ENCODE assay signal across 17 cellular contexts in the genomic region with DNA sequence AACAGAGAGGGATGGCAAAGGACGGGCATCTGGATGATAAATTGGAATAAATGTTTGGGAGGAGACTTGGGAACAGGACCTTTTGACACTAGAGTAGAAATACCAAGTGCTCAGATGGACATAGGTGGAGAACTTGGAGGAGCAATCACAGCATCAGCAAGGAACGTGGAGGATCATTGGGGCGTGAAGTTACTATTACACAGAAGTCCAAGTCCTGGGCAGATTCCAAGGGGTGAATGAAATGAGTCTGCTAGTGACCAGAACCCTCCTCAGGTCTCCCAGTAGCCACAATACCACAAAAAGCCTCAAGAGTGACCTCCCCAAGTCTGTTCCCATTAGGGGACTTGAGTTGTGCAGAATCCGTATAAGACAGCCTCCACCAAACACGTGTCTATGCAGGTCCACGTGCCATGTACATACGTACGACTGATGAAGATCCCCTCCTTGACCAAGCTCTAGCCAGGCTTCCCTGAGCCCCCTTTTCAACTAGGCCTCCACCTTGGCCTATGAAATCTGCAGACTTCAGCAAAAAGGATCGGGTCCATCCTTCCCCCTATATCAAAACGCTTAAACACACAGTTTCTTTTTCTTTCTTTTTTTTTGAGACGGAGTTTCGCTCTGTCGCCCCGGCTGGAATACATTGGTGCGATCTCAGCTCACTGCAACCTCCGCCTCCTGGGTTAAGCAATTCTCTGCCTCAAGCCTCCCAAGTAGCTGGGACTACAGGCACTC. TPM values are rescaled to one million over a fixed set of nuclear protein-coding genes. Genes with fewer than 3 reads are reported as not detected.
A peak's percentile ranks its signal among the peaks of the same experiment; 100 is the strongest.
DNase-seq lines count a peak whose midpoint lies in the region; ATAC-seq, FAIRE-seq and TF ChIP-seq lines count a peak whose summit lies in the region.
"Had no signal": no experiment of that assay in that cellular context is flagged by ENCODE, and none has a peak within 500 bp of the region (broad histone marks: within the 10 kb centered on the region; RNA-seq: fewer than 3 reads in every experiment).

No MANE protein-coding gene starts in this region.

- no peak for TF ChIP-seq POLR2A in GM12891 (IDR thresholded peaks at IDR 0.05; ENCODE audit: low read depth, low read length)

- H3K9ac ChIP-seq in DND-41 (ENCODE audit: low read depth, low read length) = no peak overlapping the region

- H3K4me2 ChIP-seq in DND-41 (ENCODE audit: insufficient read depth, low read length) = peak overlapping the region; percentile 87

- POLR2A ChIA-PET in activated CD8-positive, alpha-beta T cell treated with anti-CD3 and anti-CD28 coated beads for 36 hours (lab: Charles Lee) = interaction anchor here (1.6 kb wide), 1 partner anchor 10 kb away, joined by 4 read pairs; no protein-coding TSS in a partner anchor
- POLR2A ChIA-PET in naive thymus-derived CD8-positive, alpha-beta T cell (lab: Charles Lee) = no interaction called here

- no peaks in the 10 kb centered on the region for H3K27me3 Mint-ChIP-seq in activated T-cell treated with anti-CD3 and anti-CD28 coated beads, Interleukin-2, amount 50 U/mL, for 72 hours (ENCODE audit: low read depth)
- H3K27me3 Mint-ChIP-seq in activated CD8-positive, alpha-beta T cell treated with anti-CD3 and anti-CD28 coated beads for 36 hours = no peaks in the 10 kb centered on the region
- H3K27me3 Mint-ChIP-seq in naive thymus-derived CD8-positive, alpha-beta T cell = no peaks in the 10 kb centered on the region

- no peak overlapping the region for H3K4me3 ChIP-seq in DND-41 (ENCODE audit: low read depth in 1 of 2, low read length in 2 of 2)

- DNase-seq in activated T-cell treated with anti-CD3 and anti-CD28 coated beads, Interleukin-2, amount 50 U/mL, for 72 hours = no peak
- no peak for DNase-seq in activated T-cell treated with anti-CD3 and anti-CD28 coated beads, Interleukin-2, amount 50 U/mL, for 1 hour
- DNase-seq in DND-41 = no peak
- no peak for DNase-seq in activated CD8-positive, alpha-beta T cell treated with anti-CD3 and anti-CD28 coated beads for 36 hours
- no peak for DNase-seq in naive thymus-derived CD8-positive, alpha-beta T cell
- no peak for DNase-seq in GF-D8 (lab: John Stamatoyannopoulos, UW)
- DNase-seq in GM12891 (ENCODE audit: insufficient read length, low spot score) = no peak
- DNase-seq in iPS-NIHi7 (ENCODE audit: extremely low spot score) = no peak
- DNase-seq: DMS153; foreskin fibroblast; left ventricle myocardium superior; NCI-H187; NCI-H446 treated with DMSO at 0.1 percent for 48 hours; psoas muscle; stimulated activated CD4-positive, alpha-beta T cell treated with anti-CD3 and anti-CD28 coated beads, Interleukin-12 subunit alpha, Interleukin-12 subunit beta, amount 100 ng/mL, for 4 hours had no signal

- peaks cover 43% of the 10 kb centered on the region for H3K79me2 ChIP-seq in DND-41 (ENCODE audit: insufficient read depth, low read length)

- CTCF ChIA-PET in activated CD8-positive, alpha-beta T cell treated with anti-CD3 and anti-CD28 coated beads for 36 hours (lab: Charles Lee) = interaction anchor here (1.2 to 2.3 kb wide), 2 partner anchors 12 to 14 kb away, joined by 3 to 12 read pairs; no protein-coding TSS in a partner anchor

- H3K9me3 Mint-ChIP-seq in activated T-cell treated with anti-CD3 and anti-CD28 coated beads, Interleukin-2, amount 50 U/mL, for 72 hours = no peaks in the 10 kb centered on the region
- no peaks in the 10 kb centered on the region for H3K9me3 Mint-ChIP-seq in activated CD8-positive, alpha-beta T cell treated with anti-CD3 and anti-CD28 coated beads for 36 hours
- no peaks in the 10 kb centered on the region for H3K9me3 Mint-ChIP-seq in naive thymus-derived CD8-positive, alpha-beta T cell

- H3K27ac ChIP-seq in DND-41 (ENCODE audit: low read length) = no peak overlapping the region
- H3K27ac ChIP-seq: psoas muscle, vagina had no signal

- H3K4me1 Mint-ChIP-seq in activated T-cell treated with anti-CD3 and anti-CD28 coated beads, Interleukin-2, amount 50 U/mL, for 72 hours (ENCODE audit: low read depth) = peaks cover 31% of the 10 kb centered on the region
- peaks cover 32% of the 10 kb centered on the region for H3K4me1 Mint-ChIP-seq in activated CD8-positive, alpha-beta T cell treated with anti-CD3 and anti-CD28 coated beads for 36 hours (ENCODE audit: low read depth)
- H3K4me1 Mint-ChIP-seq in naive thymus-derived CD8-positive, alpha-beta T cell = peaks cover 20 to 53% (median 52%) of the 10 kb centered on the region in 4 donors

- no peak for FAIRE-seq in GM12891 (lab: Jason Lieb, UNC)
- FAIRE-seq: endometrium had no signal

- no peak overlapping the region for H2AFZ ChIP-seq in DND-41 (ENCODE audit: low read depth, low read length)

- intact Hi-C loops in activated CD8-positive, alpha-beta T cell treated with anti-CD3 and anti-CD28 coated beads for 36 hours (cut with micrococcal nuclease) = no loop called here

- peaks cover 24% of the 10 kb centered on the region for H4K20me1 ChIP-seq in DND-41 (ENCODE audit: insufficient read depth, low read length)

- H3K4me1 ChIP-seq in DND-41 (ENCODE audit: insufficient read depth, low read length) = peaks cover 47% of the 10 kb centered on the region

- peaks cover under 1 to 3% of the 10 kb centered on the region in 2 donors for H3K36me3 Mint-ChIP-seq in activated T-cell treated with anti-CD3 and anti-CD28 coated beads, Interleukin-2, amount 50 U/mL, for 72 hours (ENCODE audit: insufficient read depth in 2 of 2)
- peaks cover 29% of the 10 kb centered on the region for H3K36me3 Mint-ChIP-seq in activated CD8-positive, alpha-beta T cell treated with anti-CD3 and anti-CD28 coated beads for 36 hours (ENCODE audit: low read depth)
- peaks cover 0 to 36% (median 6%) of the 10 kb centered on the region in 3 donors for H3K36me3 Mint-ChIP-seq in naive thymus-derived CD8-positive, alpha-beta T cell

- ATAC-seq in activated T-cell treated with anti-CD3 and anti-CD28 coated beads, Interleukin-2, amount 50 U/mL, for 72 hours (replicated peaks in 1 of 2) = no peak
- ATAC-seq in DND-41 (ENCODE audit: insufficient read depth, low read depth) = no peak
- no peak for ATAC-seq in activated CD8-positive, alpha-beta T cell treated with anti-CD3 and anti-CD28 coated beads for 36 hours
- no peak for ATAC-seq in naive thymus-derived CD8-positive, alpha-beta T cell
- ATAC-seq: left ventricle myocardium superior, psoas muscle had no signal

- no peak for TF ChIP-seq CTCF in DND-41 (IDR thresholded peaks at IDR 0.05; ENCODE audit: borderline replicate concordance, extremely low read depth, low read length, poor library complexity, severe bottlenecking)
- TF ChIP-seq CTCF in activated CD8-positive, alpha-beta T cell treated with anti-CD3 and anti-CD28 coated beads for 36 hours (IDR thresholded peaks at IDR 0.05) = no peak

- H3K27ac Mint-ChIP-seq in activated T-cell treated with anti-CD3 and anti-CD28 coated beads, Interleukin-2, amount 50 U/mL, for 72 hours = no peak overlapping the region
- H3K27ac Mint-ChIP-seq in activated CD8-positive, alpha-beta T cell treated with anti-CD3 and anti-CD28 coated beads for 36 hours = no peak overlapping the region
- peak overlapping the region in 4 of 10 donors; percentile 48 to 84 (median 74) for H3K27ac Mint-ChIP-seq in naive thymus-derived CD8-positive, alpha-beta T cell

- no peaks in the 10 kb centered on the region for H3K9me3 ChIP-seq in DND-41 (ENCODE audit: insufficient read depth, low read length, severe bottlenecking)
- H3K9me3 ChIP-seq: psoas muscle, vagina had no signal

- peak overlapping the region; percentile 84 to 85 for H3K4me3 Mint-ChIP-seq in activated T-cell treated with anti-CD3 and anti-CD28 coated beads, Interleukin-2, amount 50 U/mL, for 72 hours
- H3K4me3 Mint-ChIP-seq in activated CD8-positive, alpha-beta T cell treated with anti-CD3 and anti-CD28 coated beads for 36 hours = peak overlapping the region; percentile 90
- H3K4me3 Mint-ChIP-seq in naive thymus-derived CD8-positive, alpha-beta T cell = peak overlapping the region in 8 of 10 donors; percentile 23 to 96 (median 76)

- H3K36me3 ChIP-seq in DND-41 (ENCODE audit: insufficient read depth, low read length) = peaks cover 33% of the 10 kb centered on the region
- H3K36me3 ChIP-seq: vagina had no signal

- H3K27me3 ChIP-seq in DND-41 (ENCODE audit: insufficient read depth, low read length, poor library complexity) = no peaks in the 10 kb centered on the region
- H3K27me3 ChIP-seq: vagina had no signal

TF ChIP-seq in GM12891, 5 proteins besides CTCF, POLR2A, EP300 and RAD21:
- TF ChIP-seq PAX5 (IDR thresholded peaks at IDR 0.05; ENCODE audit: insufficient read depth, low read length, severe bottlenecking) = no peak
- no peak for TF ChIP-seq POLR2AphosphoS5 (IDR thresholded peaks at IDR 0.05; ENCODE audit: low read depth, low read length)
- no peak for TF ChIP-seq TAF1 (IDR thresholded peaks at IDR 0.05; ENCODE audit: low read depth, low read length)
- TF ChIP-seq SPI1 (IDR thresholded peaks at IDR 0.05; ENCODE audit: low read depth, low read length) = no peak
- TF ChIP-seq POU2F2 (IDR thresholded peaks at IDR 0.05; ENCODE audit: low read depth, low read length) = no peak

RNA-seq across cellular contexts. Expression of gene C17orf67, which starts 2.2 kb away (rescaled TPM):
- 1 to 10 TPM; 4.0 to 4.5 TPM for total RNA-seq in activated T-cell treated with anti-CD3 and anti-CD28 coated beads, Interleukin-2, amount 50 U/mL, for 72 hours
- total RNA-seq in activated CD8-positive, alpha-beta T cell treated with anti-CD3 and anti-CD28 coated beads for 36 hours = 1 to 10 TPM; 2.3 TPM
- total RNA-seq in naive thymus-derived CD8-positive, alpha-beta T cell = 1 to 10 TPM; 8.0 to 9.5 TPM
- 1 to 10 TPM; 1.5 to 2.2 (median 1.6) TPM for polyA plus RNA-seq in naive thymus-derived CD8-positive, alpha-beta T cell
- 0.54 TPM for polyA plus RNA-seq in GM12891 (2012; ENCODE audit: low read depth, missing spikeins)

RNA-seq across cellular contexts. Expression of gene DGKE, which starts 2.4 kb away (rescaled TPM):
- 10 to 100 TPM; 25.0 to 34.6 TPM for total RNA-seq in activated T-cell treated with anti-CD3 and anti-CD28 coated beads, Interleukin-2, amount 50 U/mL, for 72 hours
- total RNA-seq in activated CD8-positive, alpha-beta T cell treated with anti-CD3 and anti-CD28 coated beads for 36 hours = 10 to 100 TPM; 25.1 to 29.0 TPM
- 10 to 100 TPM; 40.0 to 45.8 TPM for total RNA-seq in naive thymus-derived CD8-positive, alpha-beta T cell
- 1 to 10 TPM; 3.8 to 4.7 (median 4.1) TPM for polyA plus RNA-seq in naive thymus-derived CD8-positive, alpha-beta T cell
- polyA plus RNA-seq in GM12891 (2012; ENCODE audit: low read depth, missing spikeins) = 4.0 TPM
